In the genomic region with DNA sequence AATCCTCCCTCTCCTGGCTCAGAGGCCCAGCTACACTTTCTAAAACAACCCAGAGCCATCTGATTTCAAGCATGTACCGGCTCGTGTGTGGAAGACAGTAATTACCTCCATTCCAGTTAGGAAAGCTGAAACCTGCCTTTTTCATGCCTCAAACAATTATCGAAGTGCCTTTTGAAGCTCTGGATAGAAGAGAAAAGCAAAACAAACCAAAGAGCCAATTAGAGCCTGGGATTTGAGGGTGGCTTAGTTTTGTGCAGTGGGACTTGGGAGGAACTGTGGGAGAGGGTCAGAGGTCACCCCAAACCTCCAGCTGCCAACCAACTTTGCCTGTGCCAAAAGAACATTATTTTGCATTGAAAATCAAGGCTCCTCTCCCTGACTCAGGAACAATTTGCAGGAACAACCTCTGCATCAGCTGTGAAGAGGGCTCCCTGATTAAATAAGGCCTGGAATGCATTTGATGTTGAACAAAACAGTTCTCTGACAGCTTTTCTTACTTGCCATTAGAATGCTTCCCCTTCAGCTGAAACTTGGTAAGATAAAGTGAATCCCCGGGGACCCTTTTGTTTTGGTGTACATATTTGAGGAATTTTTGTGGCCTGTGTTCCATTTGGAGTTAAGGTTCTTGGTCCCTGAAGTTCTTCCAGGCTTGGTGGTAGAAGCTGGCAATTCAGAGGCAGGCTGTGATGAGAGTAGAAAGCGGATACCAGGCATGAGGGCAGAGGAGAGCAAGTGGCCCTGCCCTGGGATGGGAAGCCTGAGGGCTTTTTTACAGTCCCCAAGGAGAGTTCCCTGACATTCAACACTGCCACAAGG, we compare ENCODE assay signal across 10 cellular contexts.
A peak's percentile ranks its signal among the peaks of the same experiment; 100 is the strongest.
DNase-seq lines count a peak whose midpoint lies in the region; ATAC-seq and TF ChIP-seq lines count a peak whose summit lies in the region.
"Had no signal": no experiment of that assay in that cellular context is flagged by ENCODE, and none has a peak within 500 bp of the region (broad histone marks: within the 10 kb centered on the region; RNA-seq: fewer than 3 reads in every experiment).

No MANE protein-coding gene starts in this region.

- no peak for TF ChIP-seq POLR2A in esophagus squamous epithelium (IDR thresholded peaks at IDR 0.05)
- TF ChIP-seq POLR2A in upper lobe of left lung (IDR thresholded peaks at IDR 0.05) = no peak

- DNase-seq in DMS 273 (lab: John Stamatoyannopoulos, UW; ENCODE audit: unreplicated experiment) (peak; percentile 29), DMS 273 treated with DMSO at 0.1 percent for 48 hours (lab: John Stamatoyannopoulos, UW) (no peak), esophagus squamous epithelium (lab: John Stamatoyannopoulos, UW) (no peak), naive B cell (no peak), upper lobe of left lung (no peak), NCI-H187 (lab: John Stamatoyannopoulos, UW) (no peak), UCSD-AML1 (lab: John Stamatoyannopoulos, UW; ENCODE audit: unreplicated experiment) (no peak)

- no peak overlapping the region for H3K4me3 ChIP-seq in esophagus squamous epithelium
- H3K4me3 ChIP-seq in upper lobe of left lung = no peak overlapping the region
- H3K4me3 ChIP-seq: adrenal gland had no signal

- peak overlapping the region in 2 of 8 donors; percentile 30 to 70 for H3K4me3 Mint-ChIP-seq in naive B cell

- TF ChIP-seq EP300 in upper lobe of left lung (IDR thresholded peaks at IDR 0.05) = no peak

- intact Hi-C loops in esophagus squamous epithelium (cut with DNase I) = no loop called here

- H3K27me3 Mint-ChIP-seq in naive B cell = no peaks in the 10 kb centered on the region

- 24 to 45% methylated on average over 4 to 5 of the region's 5 CpGs for WGBS in esophagus squamous epithelium, 2 donors
- 70 to 71% methylated on average over 5 of the region's 5 CpGs for WGBS in upper lobe of left lung, 2 donors

- no peaks in the 10 kb centered on the region for H3K9me3 ChIP-seq in esophagus squamous epithelium
- H3K9me3 ChIP-seq in upper lobe of left lung = no peaks in the 10 kb centered on the region
- H3K9me3 ChIP-seq: adrenal gland had no signal

- peaks cover 31 to 77% (median 60%) of the 10 kb centered on the region in 3 donors for H3K4me1 Mint-ChIP-seq in naive B cell

- H3K27me3 ChIP-seq in esophagus squamous epithelium (no peaks in the 10 kb centered on the region), upper lobe of left lung (no peaks in the 10 kb centered on the region)
- H3K27me3 ChIP-seq: adrenal gland had no signal

- peak overlapping the region in 5 of 6 donors; percentile 13 to 92 (median 85) for H3K27ac Mint-ChIP-seq in naive B cell

- H3K4me1 ChIP-seq in esophagus squamous epithelium (peaks cover 52 to 89% (median 67%) of the 10 kb centered on the region in 3 donors), upper lobe of left lung (peaks cover 43 to 59% (median 51%) of the 10 kb centered on the region in 4 donors)

- no peaks in the 10 kb centered on the region for H3K36me3 ChIP-seq in esophagus squamous epithelium
- no peaks in the 10 kb centered on the region for H3K36me3 ChIP-seq in upper lobe of left lung
- H3K36me3 ChIP-seq: adrenal gland had no signal

- peak in 2 of 6 experiments; percentile 5 to 16 for TF ChIP-seq CTCF in esophagus squamous epithelium (IDR thresholded peaks at IDR 0.05)
- TF ChIP-seq CTCF in upper lobe of left lung (IDR thresholded peaks at IDR 0.05) = no peak

- ATAC-seq in naive B cell (ENCODE audit: low read depth in 2 of 2) = no peak
- no peak for ATAC-seq in upper lobe of left lung (ENCODE audit: low FRiP score in 2 of 2)
- no peak for ATAC-seq in GM18517 (IDR thresholded peaks at IDR 0.05; ENCODE audit: unreplicated experiment)

- peaks cover 0 to 6% of the 10 kb centered on the region in 2 donors for H3K36me3 Mint-ChIP-seq in naive B cell

- peak overlapping the region; percentile 80 to 90 (median 88) for H3K27ac ChIP-seq in esophagus squamous epithelium
- peak overlapping the region; percentile 58 to 80 (median 76) for H3K27ac ChIP-seq in upper lobe of left lung
- H3K27ac ChIP-seq: 22Rv1 had no signal

- H3K9me3 Mint-ChIP-seq in naive B cell = peaks cover 0 to 3% (median 0%) of the 10 kb centered on the region in 7 donors
